12 cellular contexts compared by ENCODE assay signal in the genomic region with DNA sequence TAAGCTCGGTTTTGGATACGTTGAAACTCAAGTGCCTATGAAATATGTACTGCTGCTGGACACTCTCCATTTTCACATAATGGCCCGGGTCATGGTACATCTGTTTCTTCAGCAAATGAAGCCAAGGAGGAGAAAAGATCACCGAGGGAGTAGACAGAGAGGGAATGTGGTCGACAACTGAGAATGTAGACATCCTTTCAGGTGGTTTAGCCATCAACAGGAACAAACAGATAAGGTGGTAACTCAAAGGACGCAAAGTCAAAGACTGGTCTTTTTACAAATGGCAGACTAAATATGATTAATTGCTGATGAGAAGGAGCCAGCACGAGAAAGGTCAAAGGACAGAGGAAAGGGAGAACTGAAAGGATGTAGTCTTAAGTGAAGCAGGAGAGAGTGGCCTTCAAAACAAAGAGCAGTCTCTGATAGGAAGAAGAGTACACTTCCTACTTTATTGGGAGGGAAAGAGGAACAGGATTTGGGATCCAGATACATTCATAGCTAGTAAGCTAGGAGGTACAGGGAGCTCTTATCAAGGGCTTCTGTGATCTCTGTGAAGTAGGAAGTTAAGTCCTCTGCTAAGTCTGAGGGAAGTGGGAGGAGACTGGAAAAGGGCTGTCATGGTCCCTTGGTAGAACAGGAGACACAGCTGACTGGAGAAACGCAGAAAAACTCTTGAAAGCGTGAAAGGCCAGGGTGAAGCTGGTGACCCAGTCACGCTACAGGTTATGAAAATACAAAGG. TPM values are rescaled to one million over a fixed set of nuclear protein-coding genes. Genes with fewer than 3 reads are reported as not detected.
A peak's percentile ranks its signal among the peaks of the same experiment; 100 is the strongest.
DNase-seq lines count a peak whose midpoint lies in the region; ATAC-seq and TF ChIP-seq lines count a peak whose summit lies in the region.
"Had no signal": no experiment of that assay in that cellular context is flagged by ENCODE, and none has a peak within 500 bp of the region (broad histone marks: within the 10 kb centered on the region; RNA-seq: fewer than 3 reads in every experiment).

No MANE protein-coding gene starts in this region.

- no peaks in the 10 kb centered on the region for H3K27me3 Mint-ChIP-seq in progenitor cell of endocrine pancreas

- no peak overlapping the region for H3K4me3 Mint-ChIP-seq in progenitor cell of endocrine pancreas (ENCODE audit: low read depth)

- DNase-seq in left kidney (ENCODE audit: low read depth, low spot score) (peak; percentile 30), NCI-H2107 treated with DMSO at 0.1 percent for 48 hours (lab: John Stamatoyannopoulos, UW; ENCODE audit: unreplicated experiment) (no peak), progenitor cell of endocrine pancreas (ENCODE audit: low spot score, unreplicated experiment) (no peak)
- no peak for DNase-seq in activated CD8-positive, alpha-beta memory T cell treated with anti-CD3 and anti-CD28 coated beads for 24 hours
- no peak for DNase-seq in stimulated activated CD4-positive, alpha-beta T cell treated with anti-CD3 and anti-CD28 coated beads, Interleukin-2, amount 100 ng/mL, for 24 hours
- DNase-seq: effector memory CD4-positive, alpha-beta T cell; midbrain; NCI-H2227 treated with DMSO at 0.1 percent for 48 hours; stimulated activated CD4-positive, alpha-beta T cell treated with anti-CD3 and anti-CD28 coated beads, Interleukin-2, amount 100 ng/mL, for 48 hours had no signal

- TF ChIP-seq CTCF in progenitor cell of endocrine pancreas (IDR thresholded peaks at IDR 0.05; ENCODE audit: unreplicated experiment): no peak

- H3K9me3 Mint-ChIP-seq in progenitor cell of endocrine pancreas (ENCODE audit: low read depth): no peaks in the 10 kb centered on the region

- H3K4me1 Mint-ChIP-seq in progenitor cell of endocrine pancreas (ENCODE audit: low read depth): peaks cover 9% of the 10 kb centered on the region

- peak; percentile 64 for ATAC-seq in GM18907 (IDR thresholded peaks at IDR 0.05; ENCODE audit: unreplicated experiment)
- ATAC-seq in GM21825 (IDR thresholded peaks at IDR 0.05; ENCODE audit: unreplicated experiment): peak; percentile 82
- peak; percentile 79 for ATAC-seq in HG03571 (IDR thresholded peaks at IDR 0.05; ENCODE audit: unreplicated experiment)

- H3K27ac Mint-ChIP-seq in progenitor cell of endocrine pancreas: no peak overlapping the region

- H3K36me3 Mint-ChIP-seq in progenitor cell of endocrine pancreas (ENCODE audit: insufficient read depth): peaks cover 37% of the 10 kb centered on the region

RNA-seq across cellular contexts. Expression of a gene that starts 28.3 kb away (rescaled TPM):
- total RNA-seq in progenitor cell of endocrine pancreas: 53.5 and 54.6 TPM in 2 replicates

RNA-seq across cellular contexts. Expression of a gene that starts 45.9 kb away (rescaled TPM):
- 1.8 and 2.5 TPM in 2 replicates for total RNA-seq in progenitor cell of endocrine pancreas
